Comparison of ENCODE assay signal across 8 cellular contexts in genomic region chr16:53503270-53503911, GRCh38. TPM values are rescaled to one million over a fixed set of nuclear protein-coding genes. Genes with fewer than 3 reads are reported as not detected.
DNase-seq lines count a peak whose midpoint lies in the region; ATAC-seq, FAIRE-seq and TF ChIP-seq lines count a peak whose summit lies in the region.

No MANE protein-coding gene starts in this region.

- TF ChIP-seq POLR2A in uterus (IDR thresholded peaks at IDR 0.05), result peak; percentile 96

- under 1% methylated on average over 46 of the region's 46 CpGs for WGBS in right cardiac atrium

- H3K4me3 ChIP-seq in astrocyte (ENCODE audit: insufficient read depth, low read depth, low read length), result peak overlapping the region; percentile 61
- peak overlapping the region; percentile 57 for H3K4me3 ChIP-seq in right cardiac atrium (ENCODE audit: low read length)
- peak overlapping the region; percentile 52 to 99 for H3K4me3 ChIP-seq in uterus

- DNase-seq in GM18507 (ENCODE audit: extremely low spot score, insufficient read length, low read depth) (peak; percentile 95), NCI-H1930 (lab: John Stamatoyannopoulos, UW) (peak; percentile 97 to 98), T-helper 22 cell (ENCODE audit: low read depth) (peak; percentile 100), astrocyte (ENCODE audit: low read depth) (peak; percentile 100), right cardiac atrium (peak; percentile 100), pulmonary artery endothelial cell (ENCODE audit: low read depth, low spot score) (peak; percentile 100), uterus (peak; percentile 100)

- peak overlapping the region; percentile 81 for H3K9ac ChIP-seq in astrocyte (ENCODE audit: low read length)

- no peaks in the 10 kb centered on the region for H3K36me3 Mint-ChIP-seq in astrocyte (ENCODE audit: low read depth, unreplicated experiment)

- H3K4me3 Mint-ChIP-seq in astrocyte (ENCODE audit: unreplicated experiment), result peak overlapping the region; percentile 83

- peak overlapping the region; percentile 87 for H2AFZ ChIP-seq in astrocyte (ENCODE audit: low read depth, low read length)

- FAIRE-seq in GM18507 (lab: Jason Lieb, UNC) (peak; percentile 99), astrocyte (lab: Jason Lieb, UNC) (no peak)

- H3K9me3 ChIP-seq in astrocyte (ENCODE audit: insufficient read depth, low read depth, low read length) (no peaks in the 10 kb centered on the region), right cardiac atrium (ENCODE audit: control insufficient read depth, low read length) (no peaks in the 10 kb centered on the region), uterus (no peaks in the 10 kb centered on the region)

- H3K27me3 ChIP-seq in astrocyte (ENCODE audit: insufficient read depth, low read length) (no peaks in the 10 kb centered on the region), right cardiac atrium (ENCODE audit: control insufficient read depth, insufficient read depth) (no peaks in the 10 kb centered on the region), uterus (no peaks in the 10 kb centered on the region)

- H3K79me2 ChIP-seq in astrocyte (ENCODE audit: insufficient read depth, low read length), result peaks cover 11% of the 10 kb centered on the region

- intact Hi-C loops in right cardiac atrium (cut with DNase I), result no loop called here
- intact Hi-C loops in uterus (cut with DNase I; ENCODE audit: low total_unique reads), result no loop called here

- no peaks in the 10 kb centered on the region for H3K9me3 Mint-ChIP-seq in astrocyte (ENCODE audit: unreplicated experiment)

- TF ChIP-seq CTCF in astrocyte (IDR thresholded peaks at IDR 0.05; ENCODE audit: insufficient read depth, low read depth, low read length) (no peak), uterus (IDR thresholded peaks at IDR 0.05) (peak in 1 of 4 experiments; percentile 19)

- no peaks in the 10 kb centered on the region for H3K27me3 Mint-ChIP-seq in astrocyte (ENCODE audit: low read depth, unreplicated experiment)

- H3K4me1 ChIP-seq in astrocyte (ENCODE audit: insufficient read depth, low read length) (peaks cover 16% of the 10 kb centered on the region), right cardiac atrium (ENCODE audit: control insufficient read depth, insufficient read depth, low read length) (peaks cover 12% of the 10 kb centered on the region), uterus (peaks cover 8 to 10% of the 10 kb centered on the region in 2 donors)

- H3K36me3 ChIP-seq in astrocyte (ENCODE audit: insufficient read depth, low read length), result no peaks in the 10 kb centered on the region
- H3K36me3 ChIP-seq in uterus, result no peaks in the 10 kb centered on the region

- H3K4me1 Mint-ChIP-seq in astrocyte (ENCODE audit: low read depth, unreplicated experiment), result peaks cover 19% of the 10 kb centered on the region

- peak; percentile 96 for ATAC-seq in HG02973 (IDR thresholded peaks at IDR 0.05; ENCODE audit: unreplicated experiment)
- peak; percentile 95 to 96 for ATAC-seq in right cardiac atrium

- peaks cover 11% of the 10 kb centered on the region for H4K20me1 ChIP-seq in astrocyte (ENCODE audit: insufficient read depth, low read length)

- peak overlapping the region; percentile 83 for H3K27ac Mint-ChIP-seq in astrocyte (ENCODE audit: unreplicated experiment)

- H3K4me2 ChIP-seq in astrocyte (ENCODE audit: low read length), result peak overlapping the region; percentile 93

- peak overlapping the region; percentile 84 for H3K27ac ChIP-seq in astrocyte (ENCODE audit: low read depth, low read length)
- peak overlapping the region; percentile 100 for H3K27ac ChIP-seq in right cardiac atrium (ENCODE audit: low read length)
- peak overlapping the region; percentile 90 to 96 for H3K27ac ChIP-seq in uterus

RNA-seq across cellular contexts. Expression of gene AKTIP, which starts 0.4 kb away (rescaled TPM):
- total RNA-seq in astrocyte, result 21.5 and 25.0 TPM in 2 replicates
- total RNA-seq in right cardiac atrium, result 10 to 100 TPM; 68.1 to 74.7 (median 70.5) TPM
- polyA plus RNA-seq in right cardiac atrium, result 49.5 TPM
- total RNA-seq in pulmonary artery endothelial cell, result 23.2 and 35.1 TPM in 2 replicates
- total RNA-seq in uterus, result 10 to 100 TPM; 45.0 to 53.7 (median 48.8) TPM

Comparison
In these comparisons a context has a peak if more than half of its experiments do, and no peak if none do; other contexts are left out.
1. Peak in every context shown above with its lines: DNase-seq, ATAC-seq, H3K4me3 ChIP-seq and H3K27ac ChIP-seq.